7 cellular contexts compared by ENCODE assay signal in the genomic region with DNA sequence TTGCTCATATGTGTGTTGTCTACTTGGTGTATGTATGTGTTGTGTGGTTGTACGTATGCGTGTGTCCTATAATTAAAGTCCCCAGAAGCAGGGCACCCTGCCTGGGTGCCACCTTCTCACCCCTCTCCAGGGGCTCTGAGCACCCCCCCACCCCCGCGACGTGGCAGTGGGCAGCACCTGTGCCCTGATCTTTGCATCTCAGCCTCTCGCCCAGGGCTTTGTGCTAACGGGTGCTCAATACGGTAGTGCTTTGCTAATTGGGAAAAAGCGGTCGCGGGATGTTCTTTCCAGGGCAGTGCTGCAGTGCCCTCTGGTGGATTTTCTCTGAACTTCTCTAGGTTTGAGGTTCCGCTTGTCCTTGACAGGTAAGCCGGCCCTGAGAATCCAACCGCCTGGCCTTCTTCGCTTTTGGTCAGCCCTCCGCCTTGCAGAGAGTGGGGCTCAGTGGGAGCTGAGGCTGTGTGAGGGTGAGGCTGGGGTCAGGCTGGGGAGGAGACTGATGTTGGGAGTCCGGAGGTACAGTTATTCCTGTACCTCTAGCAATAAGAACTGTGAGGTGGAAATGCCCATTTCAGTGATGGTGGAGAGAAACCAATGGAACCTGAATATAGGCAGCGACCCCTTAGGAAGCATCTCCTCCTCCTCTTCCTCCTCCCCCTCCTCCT. TPM values are rescaled to one million over a fixed set of nuclear protein-coding genes. Genes with fewer than 3 reads are reported as not detected.
DNase-seq lines count a peak whose midpoint lies in the region; ATAC-seq, FAIRE-seq and TF ChIP-seq lines count a peak whose summit lies in the region.

No MANE protein-coding gene starts in this region.

- peak overlapping the region; percentile 14; the same call in 1 of the 2 replicates for H3K9ac ChIP-seq in OCI-LY3 (ENCODE audit: low read length)

- H3K4me3 Mint-ChIP-seq in natural killer cell, result no peak overlapping the region

- H2AFZ ChIP-seq in OCI-LY3 (ENCODE audit: low read depth, low read length), result peak overlapping the region; percentile 95

- no peaks in the 10 kb centered on the region for H4K20me1 ChIP-seq in OCI-LY3 (ENCODE audit: insufficient read depth, low read length)

- no peaks in the 10 kb centered on the region for H3K36me3 Mint-ChIP-seq in natural killer cell

- DNase-seq in GM12891 (ENCODE audit: insufficient read length, low spot score), result peak; percentile 61
- DNase-seq in KG1 (lab: John Stamatoyannopoulos, UW), result peak; percentile 81
- peak; percentile 85 for DNase-seq in activated CD8-positive, alpha-beta memory T cell treated with anti-CD3 and anti-CD28 coated beads, Interleukin-2, amount 50 U/mL, for 48 hours
- peak; percentile 80 to 87 for DNase-seq in erythroblast (lab: John Stamatoyannopoulos, UW)
- DNase-seq in natural killer cell, result peak; percentile 57
- peak; percentile 58 to 90 (median 65) for DNase-seq in stimulated activated naive CD4-positive, alpha-beta T cell (lab: John Stamatoyannopoulos, UW)

- peak overlapping the region; percentile 63 for H3K4me3 ChIP-seq in OCI-LY3 (ENCODE audit: low read length)

- peaks cover 10% of the 10 kb centered on the region for H3K4me1 ChIP-seq in OCI-LY3 (ENCODE audit: low read length)

- no peak for FAIRE-seq in GM12891 (lab: Jason Lieb, UNC)

- intact Hi-C loops in natural killer cell (cut with micrococcal nuclease), result loop anchor here (2.0 to 10.0 kb wide), 2 partner anchors 129 to 649 kb away; no protein-coding TSS in a partner anchor

- H3K27me3 Mint-ChIP-seq in natural killer cell (ENCODE audit: low read depth in 2 of 2), result peaks cover 42 to 48% of the 10 kb centered on the region in 2 donors

- peak overlapping the region; percentile 80 for H3K4me2 ChIP-seq in OCI-LY3 (ENCODE audit: low read length)

- H3K9me3 ChIP-seq in OCI-LY3 (ENCODE audit: insufficient read depth, low read length), result no peaks in the 10 kb centered on the region

- H3K4me1 Mint-ChIP-seq in natural killer cell, result peaks cover 8 to 9% of the 10 kb centered on the region in 2 donors

- peak; percentile 79 to 93 (median 89) for ATAC-seq in natural killer cell

- H3K27ac Mint-ChIP-seq in natural killer cell, result peak overlapping the region in 1 of 2 donors; percentile 52

- H3K36me3 ChIP-seq in OCI-LY3 (replicated peaks; ENCODE audit: low read depth, low read length), result no peaks in the 10 kb centered on the region

- H3K9me3 Mint-ChIP-seq in natural killer cell, result no peaks in the 10 kb centered on the region

- no peaks in the 10 kb centered on the region for H3K79me2 ChIP-seq in OCI-LY3 (ENCODE audit: low read length)

- H3K27ac ChIP-seq in OCI-LY3 (ENCODE audit: low read length), result no peak overlapping the region

- peaks cover 15% of the 10 kb centered on the region for H3K27me3 ChIP-seq in OCI-LY3 (ENCODE audit: low read depth, low read length)

- TF ChIP-seq CTCF in OCI-LY3 (IDR thresholded peaks at IDR 0.05; ENCODE audit: low read depth, low read length) (peak; percentile 79), natural killer cell (IDR thresholded peaks at IDR 0.05) (peak; percentile 82)

- no peak for TF ChIP-seq POLR2A in GM12891 (IDR thresholded peaks at IDR 0.05; ENCODE audit: low read depth, low read length)
- no peak for TF ChIP-seq POLR2A in erythroblast (IDR thresholded peaks at IDR 0.05; ENCODE audit: low read length)

TF ChIP-seq in GM12891, 5 proteins besides CTCF, POLR2A, EP300 and RAD21:
- TF ChIP-seq POLR2AphosphoS5 (IDR thresholded peaks at IDR 0.05; ENCODE audit: low read depth, low read length) (no peak), PAX5 (IDR thresholded peaks at IDR 0.05; ENCODE audit: insufficient read depth, low read length, severe bottlenecking) (peak; percentile 16), SPI1 (IDR thresholded peaks at IDR 0.05; ENCODE audit: low read depth, low read length) (no peak), TAF1 (IDR thresholded peaks at IDR 0.05; ENCODE audit: low read depth, low read length) (no peak), POU2F2 (IDR thresholded peaks at IDR 0.05; ENCODE audit: low read depth, low read length) (no peak)

RNA-seq across cellular contexts. Expression of a gene that starts 17.6 kb away (rescaled TPM):
- polyA plus RNA-seq in GM12891 (2012; ENCODE audit: low read depth, missing spikeins), result not detected
- total RNA-seq in natural killer cell, result not detected
